Comparison of ENCODE assay signal across 16 cellular contexts in genomic region chr14:61631044-61631692, GRCh38.
A peak's percentile ranks its signal among the peaks of the same experiment; 100 is the strongest.
DNase-seq lines count a peak whose midpoint lies in the region; TF ChIP-seq lines count a peak whose summit lies in the region.
"Had no signal": no experiment of that assay in that cellular context is flagged by ENCODE, and none has a peak within 500 bp of the region (broad histone marks: within the 10 kb centered on the region; RNA-seq: fewer than 3 reads in every experiment).

No MANE protein-coding gene starts in this region.

- no peak overlapping the region for H3K4me3 ChIP-seq in neuronal stem cell (ENCODE audit: low read length in 2 of 2)
- H3K4me3 ChIP-seq in effector memory CD4-positive, alpha-beta T cell (ENCODE audit: insufficient read depth, low read depth, low read length, poor library complexity, severe bottlenecking), result no peak overlapping the region
- H3K4me3 ChIP-seq: BLaER1 had no signal

- H2BK120ac ChIP-seq in neuronal stem cell (ENCODE audit: low read depth, low read length), result no peak overlapping the region

- H2BK15ac ChIP-seq in neuronal stem cell (ENCODE audit: low read length), result no peak overlapping the region

- H2AFZ ChIP-seq in neuronal stem cell (ENCODE audit: low read length), result peak overlapping the region; percentile 37

- no peak overlapping the region for H3K9ac ChIP-seq in neuronal stem cell (ENCODE audit: low read depth, low read length, poor library complexity)
- H3K9ac ChIP-seq: BLaER1 had no signal

- TF ChIP-seq CTCF in VCaP (conservative IDR thresholded peaks at IDR 0.05), result no peak

- no peaks in the 10 kb centered on the region for H3K36me3 ChIP-seq in neuronal stem cell (replicated peaks in 1 of 2; ENCODE audit: control insufficient read depth in 2 of 2, insufficient read depth in 2 of 2, low read length in 2 of 2)
- no peaks in the 10 kb centered on the region for H3K36me3 ChIP-seq in effector memory CD4-positive, alpha-beta T cell (ENCODE audit: control insufficient read depth, insufficient read depth, low read length)
- H3K36me3 ChIP-seq: BLaER1 had no signal

- peaks cover 0 to 8% of the 10 kb centered on the region in 2 donors for H3K4me1 ChIP-seq in neuronal stem cell (ENCODE audit: control insufficient read depth in 2 of 2, insufficient read depth in 1 of 2, low read depth in 1 of 2, low read length in 2 of 2)
- H3K4me1 ChIP-seq in effector memory CD4-positive, alpha-beta T cell (ENCODE audit: control insufficient read depth, insufficient read depth, low read length, poor library complexity, severe bottlenecking), result no peaks in the 10 kb centered on the region
- H3K4me1 ChIP-seq: BLaER1 had no signal

- no peak overlapping the region for H3K4ac ChIP-seq in neuronal stem cell (ENCODE audit: low read length)

- H3K9me3 ChIP-seq in neuronal stem cell (replicated peaks in 1 of 2; ENCODE audit: control insufficient read depth in 2 of 2, insufficient read depth in 1 of 2, low read depth in 1 of 2, low read length in 2 of 2), result no peaks in the 10 kb centered on the region
- H3K9me3 ChIP-seq in effector memory CD4-positive, alpha-beta T cell (ENCODE audit: control insufficient read depth, low read length), result no peaks in the 10 kb centered on the region
- H3K9me3 ChIP-seq: BLaER1 had no signal

- no peak overlapping the region for H3K18ac ChIP-seq in neuronal stem cell (ENCODE audit: low read length)

- no peaks in the 10 kb centered on the region for H3K79me1 ChIP-seq in neuronal stem cell (ENCODE audit: low read depth, low read length)

- peak; percentile 28 for DNase-seq in DMS 273 (lab: John Stamatoyannopoulos, UW; ENCODE audit: unreplicated experiment)
- DNase-seq in DMS 273 treated with DMSO at 0.1 percent for 48 hours (lab: John Stamatoyannopoulos, UW), result no peak
- peak; percentile 8 for DNase-seq in NCI-H1105 (lab: John Stamatoyannopoulos, UW)
- no peak for DNase-seq in neuronal stem cell (ENCODE audit: low spot score)
- no peak for DNase-seq in effector memory CD4-positive, alpha-beta T cell
- no peak for DNase-seq in substantia nigra (lab: John Stamatoyannopoulos, UW)
- DNase-seq in stimulated activated CD4-positive, alpha-beta T cell treated with anti-CD3 and anti-CD28 coated beads, Interleukin-4, amount 100 ng/mL, for 24 hours, result no peak
- DNase-seq: 8988T, KG1, MM.1S, NCI-H1417 treated with DMSO at 0.1 percent for 48 hours, NCI-H226, NCI-H774, SHP77 had no signal

- no peak overlapping the region for H4K91ac ChIP-seq in neuronal stem cell (ENCODE audit: low read depth, low read length, poor library complexity)

- no peak overlapping the region for H4K8ac ChIP-seq in neuronal stem cell (ENCODE audit: low read depth, low read length)

- H2AK5ac ChIP-seq in neuronal stem cell (ENCODE audit: low read depth, low read length), result no peak overlapping the region

- H2BK5ac ChIP-seq in neuronal stem cell (ENCODE audit: low read length), result no peak overlapping the region

- no peak overlapping the region for H3K4me2 ChIP-seq in neuronal stem cell (ENCODE audit: insufficient read depth, low read length, poor library complexity, severe bottlenecking)
- H3K4me2 ChIP-seq: BLaER1 had no signal

- no peak overlapping the region for H3K14ac ChIP-seq in neuronal stem cell (ENCODE audit: low read length)

- no CpG with 5 or more reads among the region's 6 CpGs for WGBS in neuronal stem cell (ENCODE audit: extremely low coverage in 2 of 2, insufficient read length in 2 of 2, insufficient replicate concordance in 1 of 2), 2 donors

- peak overlapping the region; percentile 82 for H3K27ac ChIP-seq in VCaP
- H3K27ac ChIP-seq in neuronal stem cell (replicated peaks; ENCODE audit: low read length), result no peak overlapping the region
- H3K27ac ChIP-seq in effector memory CD4-positive, alpha-beta T cell (ENCODE audit: insufficient read depth, low read length, poor library complexity, severe bottlenecking), result no peak overlapping the region
- no peak overlapping the region for H3K27ac ChIP-seq in substantia nigra (ENCODE audit: low read depth, low read length, poor library complexity, severe bottlenecking)
- H3K27ac ChIP-seq: BLaER1 had no signal

- no peak overlapping the region for H3K23ac ChIP-seq in neuronal stem cell (ENCODE audit: low read depth, low read length, poor library complexity)

- peaks cover 0 to 4% (median 0%) of the 10 kb centered on the region in 3 experiments for H3K27me3 ChIP-seq in neuronal stem cell (ENCODE audit: control insufficient read depth in 3 of 3, insufficient read depth in 3 of 3, low read depth in 1 of 3, low read length in 3 of 3)
- no peaks in the 10 kb centered on the region for H3K27me3 ChIP-seq in effector memory CD4-positive, alpha-beta T cell (replicated peaks; ENCODE audit: control insufficient read depth, insufficient read depth, low read length, poor library complexity, severe bottlenecking)
- H3K27me3 ChIP-seq: BLaER1 had no signal

- no peak overlapping the region for H2BK12ac ChIP-seq in neuronal stem cell (ENCODE audit: low read length)

Comparison
In these comparisons a context has a peak if more than half of its experiments do, and no peak if none do; other contexts are left out.
1. DNase-seq: peak in DMS 273 (single experiment) and NCI-H1105 (single experiment); none in DMS 273 treated with DMSO at 0.1 percent for 48 hours (single experiment), neuronal stem cell (single experiment), effector memory CD4-positive, alpha-beta T cell (0 of 3), substantia nigra (0 of 49) and stimulated activated CD4-positive, alpha-beta T cell treated with anti-CD3 and anti-CD28 coated beads, Interleukin-4, amount 100 ng/mL, for 24 hours (single experiment).